In genomic region chr16:84315422-84315821, GRCh38 we compare ENCODE assay signal across 1 cellular context.
TF ChIP-seq lines count a peak whose summit lies in the region.

No MANE protein-coding gene starts in this region.

TF ChIP-seq in H1, 55 proteins besides CTCF, POLR2A, EP300 and RAD21:
- TF ChIP-seq TCF12 (IDR thresholded peaks at IDR 0.05; ENCODE audit: low read depth, low read length) (no peak), CEBPB (IDR thresholded peaks at IDR 0.05; ENCODE audit: low read depth, low read length) (peak; percentile 34; the same call in 1 of the 2 replicates)
